In genomic region chr5:69213513-69214215, GRCh38 we compare ENCODE assay signal across 19 cellular contexts. TPM values are rescaled to one million over a fixed set of nuclear protein-coding genes. Genes with fewer than 3 reads are reported as not detected.
DNase-seq lines count a peak whose midpoint lies in the region; ATAC-seq, FAIRE-seq and TF ChIP-seq lines count a peak whose summit lies in the region.
"Had no signal": no experiment of that assay in that cellular context is flagged by ENCODE, and none has a peak within 500 bp of the region (broad histone marks: within the 10 kb centered on the region; RNA-seq: fewer than 3 reads in every experiment).

No MANE protein-coding gene starts in this region.

- no peak overlapping the region for H3K9ac ChIP-seq in HepG2 (ENCODE audit: insufficient read depth, low read depth, low read length)

- DNase-seq in EH (ENCODE audit: low read depth) (peak; percentile 70), M059J (ENCODE audit: low read depth) (peak; percentile 65), bronchial epithelial cell (ENCODE audit: low read depth) (peak; percentile 50), HepG2 (ENCODE audit: low spot score) (peak; percentile 81), inferior parietal cortex (ENCODE audit: extremely low spot score) (no peak), HuH-7 (ENCODE audit: low spot score) (no peak)
- no peak for DNase-seq in activated T-helper 1 cell treated with anti-CD3 and anti-CD28 coated beads, Interleukin-12 subunit alpha, Interleukin-12 subunit beta, Interleukin-2, Interleukin-4 antibody, amounts not matched to agents 30 ng/mL and 10 ng/mL and 1 ng/mL, durations not matched to agents 14 hours and 24 hours and 36 hours (ENCODE audit: low spot score)
- DNase-seq: activated CD4-positive, alpha-beta T cell treated with anti-CD3 and anti-CD28 coated beads for 1 hour; activated naive CD8-positive, alpha-beta T cell treated with anti-CD3 and anti-CD28 coated beads, Interleukin-2, amount 10 ng/mL, durations not matched to agents 7 days and 5 days; CD4-positive, CD25-positive, alpha-beta regulatory T cell; left ventricle myocardium superior; naive thymus-derived CD4-positive, alpha-beta T cell; NCI-H1048; NCI-H82; stimulated activated CD4-positive, alpha-beta T cell treated with anti-CD3 and anti-CD28 coated beads, Interleukin-12 subunit alpha, Interleukin-12 subunit beta, amount 100 ng/mL, for 4 hours; T-helper 2 cell had no signal

- H3K4me3 ChIP-seq in bronchial epithelial cell (ENCODE audit: low read depth, low read length) (no peak overlapping the region), HepG2 (replicated peaks in 1 of 3; ENCODE audit: insufficient read depth in 1 of 3, low read depth in 2 of 3, low read length in 3 of 3) (no peak overlapping the region)
- H3K4me3 ChIP-seq: prostate gland had no signal

- peak overlapping the region; percentile 16 for H3K4me2 ChIP-seq in HepG2 (ENCODE audit: low read depth, low read length)

- no peak overlapping the region for H3K27ac Mint-ChIP-seq in activated T-helper 1 cell treated with anti-CD3 and anti-CD28 coated beads, Interleukin-12 subunit alpha, Interleukin-12 subunit beta, Interleukin-2, Interleukin-4 antibody, amounts not matched to agents 30 ng/mL and 10 ng/mL and 1 ng/mL, durations not matched to agents 14 hours and 24 hours and 36 hours
- H3K27ac Mint-ChIP-seq: activated naive CD8-positive, alpha-beta T cell treated with anti-CD3 and anti-CD28 coated beads, Interleukin-2, amount 10 ng/mL, durations not matched to agents 7 days and 5 days; CD4-positive, CD25-positive, alpha-beta regulatory T cell; naive thymus-derived CD4-positive, alpha-beta T cell; stimulated activated naive CD8-positive, alpha-beta T cell treated with anti-CD3 and anti-CD28 coated beads, Interleukin-15, Interleukin-2, amounts not matched to agents 100 ng/mL and 50 ng/mL, for 24 hours had no signal

- no TSS peak for BruUV-seq in HepG2 (replicated peaks; lab: Mats Ljungman, UMichigan)

- intact Hi-C loops in HepG2 (cut with micrococcal nuclease; ENCODE audit: unreplicated experiment), result no loop called here
- intact Hi-C loops in activated T-helper 1 cell treated with anti-CD3 and anti-CD28 coated beads, Interleukin-12 subunit alpha, Interleukin-12 subunit beta, Interleukin-2, Interleukin-4 antibody, amounts not matched to agents 30 ng/mL and 10 ng/mL and 1 ng/mL, durations not matched to agents 14 hours and 24 hours and 36 hours (cut with micrococcal nuclease), result no loop called here

- TF ChIP-seq POLR2A in HepG2 (IDR thresholded peaks at IDR 0.05; ENCODE audit: insufficient read depth in 1 of 2, low read depth in 2 of 2, low read length in 2 of 2), result no peak

- TF ChIP-seq EP300 in HepG2 (IDR thresholded peaks at IDR 0.05; ENCODE audit: low read depth in 2 of 2, low read length in 2 of 2), result peak in 1 of 2 experiments; percentile 31; a peak in 1 of 4 replicates
- TF ChIP-seq EP300 in HepG2 (CRISPR knock-in tag; IDR thresholded peaks at IDR 0.05; ENCODE audit: borderline replicate concordance), result peak; percentile 22; the same call in 1 of the 2 replicates

- WGBS in HepG2 (ENCODE audit: low lambda C conversion rate), result 32% methylated on average over 4 of the region's 4 CpGs

- H3K4me3 Mint-ChIP-seq in activated T-helper 1 cell treated with anti-CD3 and anti-CD28 coated beads, Interleukin-12 subunit alpha, Interleukin-12 subunit beta, Interleukin-2, Interleukin-4 antibody, amounts not matched to agents 30 ng/mL and 10 ng/mL and 1 ng/mL, durations not matched to agents 14 hours and 24 hours and 36 hours, result no peak overlapping the region
- H3K4me3 Mint-ChIP-seq: activated naive CD8-positive, alpha-beta T cell treated with anti-CD3 and anti-CD28 coated beads, Interleukin-2, amount 10 ng/mL, durations not matched to agents 7 days and 5 days; naive thymus-derived CD4-positive, alpha-beta T cell; stimulated activated naive CD8-positive, alpha-beta T cell treated with anti-CD3 and anti-CD28 coated beads, Interleukin-15, Interleukin-2, amounts not matched to agents 100 ng/mL and 50 ng/mL, for 24 hours had no signal

- TF ChIP-seq RAD21 in HepG2 (CRISPR knock-in tag; IDR thresholded peaks at IDR 0.05), result no peak

- FAIRE-seq in bronchial epithelial cell (lab: Jason Lieb, UNC) (no peak), HepG2 (lab: Jason Lieb, UNC) (peak; percentile 90)
- FAIRE-seq: G401.6 had no signal

- H3K27me3 Mint-ChIP-seq in activated T-helper 1 cell treated with anti-CD3 and anti-CD28 coated beads, Interleukin-12 subunit alpha, Interleukin-12 subunit beta, Interleukin-2, Interleukin-4 antibody, amounts not matched to agents 30 ng/mL and 10 ng/mL and 1 ng/mL, durations not matched to agents 14 hours and 24 hours and 36 hours (ENCODE audit: insufficient read depth), result no peaks in the 10 kb centered on the region
- H3K27me3 Mint-ChIP-seq: activated naive CD8-positive, alpha-beta T cell treated with anti-CD3 and anti-CD28 coated beads, Interleukin-2, amount 10 ng/mL, durations not matched to agents 7 days and 5 days; CD4-positive, CD25-positive, alpha-beta regulatory T cell; naive thymus-derived CD4-positive, alpha-beta T cell; stimulated activated naive CD8-positive, alpha-beta T cell treated with anti-CD3 and anti-CD28 coated beads, Interleukin-15, Interleukin-2, amounts not matched to agents 100 ng/mL and 50 ng/mL, for 24 hours had no signal

- H3K4me1 ChIP-seq in HepG2 (ENCODE audit: insufficient read depth, low read length), result peaks cover 31% of the 10 kb centered on the region
- H3K4me1 ChIP-seq: prostate gland had no signal

- peaks cover 6% of the 10 kb centered on the region for H3K79me2 ChIP-seq in HepG2 (ENCODE audit: insufficient read depth, low read length)

- H3K9me3 ChIP-seq in HepG2 (ENCODE audit: low read length), result no peaks in the 10 kb centered on the region
- H3K9me3 ChIP-seq: prostate gland had no signal

- peaks cover 12% of the 10 kb centered on the region for H3K4me1 Mint-ChIP-seq in activated T-helper 1 cell treated with anti-CD3 and anti-CD28 coated beads, Interleukin-12 subunit alpha, Interleukin-12 subunit beta, Interleukin-2, Interleukin-4 antibody, amounts not matched to agents 30 ng/mL and 10 ng/mL and 1 ng/mL, durations not matched to agents 14 hours and 24 hours and 36 hours (ENCODE audit: low read depth)

- peaks cover 4% of the 10 kb centered on the region for H3K36me3 Mint-ChIP-seq in activated T-helper 1 cell treated with anti-CD3 and anti-CD28 coated beads, Interleukin-12 subunit alpha, Interleukin-12 subunit beta, Interleukin-2, Interleukin-4 antibody, amounts not matched to agents 30 ng/mL and 10 ng/mL and 1 ng/mL, durations not matched to agents 14 hours and 24 hours and 36 hours (ENCODE audit: low read depth)
- H3K36me3 Mint-ChIP-seq: CD4-positive, CD25-positive, alpha-beta regulatory T cell had no signal

- CTCF ChIA-PET in HepG2 (lab: Yijun Ruan, JAX; ENCODE audit: low intra/inter-chr PET ratio, low total read pairs), result no interaction called here

- in situ Hi-C loops in HepG2 (cut with HindIII; ENCODE audit: extremely low pct_ligation_motif_present, low pct_unique_long_range_greater_than_20kb), result no loop called here

- no peak for TF ChIP-seq CTCF in bronchial epithelial cell (IDR thresholded peaks at IDR 0.05; ENCODE audit: insufficient read depth, low read length, severe bottlenecking)
- no peak for TF ChIP-seq CTCF in HepG2 (CRISPR knock-in tag; IDR thresholded peaks at IDR 0.05)

- no peaks in the 10 kb centered on the region for H3K27me3 ChIP-seq in bronchial epithelial cell (ENCODE audit: control insufficient read depth, insufficient read depth, low read length)
- H3K27me3 ChIP-seq in HepG2 (ENCODE audit: control insufficient read depth in 1 of 2, insufficient read depth in 2 of 2, low read length in 2 of 2), result no peaks in the 10 kb centered on the region; a peak in 1 of 5 replicates

- peak overlapping the region; percentile 58 for H3K27ac ChIP-seq in HepG2 (ENCODE audit: extremely low read length, insufficient read depth, low read length)
- H3K27ac ChIP-seq: prostate gland had no signal

- no peaks in the 10 kb centered on the region for H3K9me3 Mint-ChIP-seq in activated T-helper 1 cell treated with anti-CD3 and anti-CD28 coated beads, Interleukin-12 subunit alpha, Interleukin-12 subunit beta, Interleukin-2, Interleukin-4 antibody, amounts not matched to agents 30 ng/mL and 10 ng/mL and 1 ng/mL, durations not matched to agents 14 hours and 24 hours and 36 hours
- H3K9me3 Mint-ChIP-seq: activated naive CD8-positive, alpha-beta T cell treated with anti-CD3 and anti-CD28 coated beads, Interleukin-2, amount 10 ng/mL, durations not matched to agents 7 days and 5 days; CD4-positive, CD25-positive, alpha-beta regulatory T cell; stimulated activated naive CD8-positive, alpha-beta T cell treated with anti-CD3 and anti-CD28 coated beads, Interleukin-15, Interleukin-2, amounts not matched to agents 100 ng/mL and 50 ng/mL, for 24 hours had no signal

- peak; percentile 25 for ATAC-seq in HepG2
- ATAC-seq: left ventricle myocardium superior; naive thymus-derived CD4-positive, alpha-beta T cell had no signal

- POLR2A ChIA-PET in HepG2 (lab: Yijun Ruan, JAX), result interaction anchor here (0.9 to 1.9 kb wide), 4 partner anchors 12 to 32 kb away, joined by 3 to 5 read pairs (median 4); partner anchors contain the start of genes CDK7 and CENPH

- no peak overlapping the region for H2AFZ ChIP-seq in HepG2 (ENCODE audit: low read length)

- H4K20me1 ChIP-seq in HepG2 (ENCODE audit: insufficient read depth, low read length), result no peaks in the 10 kb centered on the region

- H3K36me3 ChIP-seq in bronchial epithelial cell (ENCODE audit: control insufficient read depth, insufficient read depth, low read length) (no peaks in the 10 kb centered on the region), HepG2 (replicated peaks in 1 of 2; ENCODE audit: control insufficient read depth in 1 of 2, insufficient read depth in 2 of 2, low read length in 2 of 2) (no peaks in the 10 kb centered on the region; a peak in 1 of 5 replicates)
- H3K36me3 ChIP-seq: prostate gland had no signal

RNA-seq across cellular contexts. Expression of gene CDK7, which starts 21.0 kb away (rescaled TPM):
- 37.3 and 50.9 TPM in 2 replicates for total RNA-seq in M059J (2014; rRNA removed; shearing (Covaris generic))
- total RNA-seq in bronchial epithelial cell (51.5 and 60.8 TPM in 2 replicates), HepG2 (2016; rRNA removed; fragmentation: Illumina TruSeq; extraction: Trizol) (54.9 and 78.8 TPM in 2 replicates)
- total RNA-seq in HepG2 (2016; cell fraction: cytosol; rRNA removed; fragmentation: Illumina TruSeq; extraction: Trizol; ENCODE audit: low read depth), result 32.2 and 37.7 TPM in 2 replicates
- 53.0 and 81.8 TPM in 2 replicates for total RNA-seq in HepG2 (2016; cell fraction: insoluble cytoplasmic fraction; rRNA removed; fragmentation: Illumina TruSeq; extraction: Trizol)
- 48.1 and 56.0 TPM in 2 replicates for total RNA-seq in HepG2 (2016; cell fraction: membrane; rRNA removed; fragmentation: Illumina TruSeq; extraction: Trizol)
- total RNA-seq in HepG2 (2016; cell fraction: nucleus; rRNA removed; fragmentation: Illumina TruSeq; extraction: Trizol), result 30.4 and 37.6 TPM in 2 replicates
- polyA plus RNA-seq in HepG2 (2011; rRNA removed), result 30.4 and 41.2 TPM in 2 replicates
- polyA plus RNA-seq in HepG2 (2011; cell fraction: cytosol; rRNA removed), result 20.7 and 26.4 TPM in 2 replicates
- 9.9 TPM in 2 replicates for polyA plus RNA-seq in HepG2 (2011; cell fraction: nucleus; rRNA removed)
- polyA plus RNA-seq in HepG2 (2012), result 29.6 and 42.5 TPM in 2 replicates
- 21.6 and 21.8 TPM in 2 replicates for polyA plus RNA-seq in HepG2 (2016; cell fraction: cytosol; fragmentation: Illumina TruSeq; extraction: Trizol; ENCODE audit: low read depth)
- polyA plus RNA-seq in HepG2 (2016; cell fraction: insoluble cytoplasmic fraction; fragmentation: Illumina TruSeq; extraction: Trizol; ENCODE audit: low read depth), result 72.3 and 79.1 TPM in 2 replicates
- polyA plus RNA-seq in HepG2 (2016; cell fraction: membrane; fragmentation: Illumina TruSeq; extraction: Trizol; ENCODE audit: low read depth), result 39.9 and 41.7 TPM in 2 replicates
- polyA plus RNA-seq in HepG2 (2016; cell fraction: nucleus; fragmentation: Illumina TruSeq; extraction: Trizol; ENCODE audit: insufficient read depth, low read depth), result 35.7 and 38.8 TPM in 2 replicates
- polyA minus RNA-seq in HepG2 (2011; rRNA and poly(A)+ RNA removed; ENCODE audit: low replicate concordance), result 34.1 and 42.0 TPM in 2 replicates
- polyA minus RNA-seq in HepG2 (2011; cell fraction: cytosol; rRNA and poly(A)+ RNA removed), result 42.0 and 44.9 TPM in 2 replicates
- polyA minus RNA-seq in HepG2 (2011; cell fraction: nucleus; rRNA and poly(A)+ RNA removed), result 73.0 and 139 TPM in 2 replicates
- total RNA-seq in activated T-helper 1 cell treated with anti-CD3 and anti-CD28 coated beads, Interleukin-12 subunit alpha, Interleukin-12 subunit beta, Interleukin-2, Interleukin-4 antibody, amounts not matched to agents 30 ng/mL and 10 ng/mL and 1 ng/mL, durations not matched to agents 14 hours and 24 hours and 36 hours, result 42.4 and 49.2 TPM in 2 replicates

RNA-seq across cellular contexts. Expression of gene CENPH, which starts 24.3 kb away (rescaled TPM):
- 36.2 and 46.0 TPM in 2 replicates for total RNA-seq in M059J (2014; rRNA removed; shearing (Covaris generic))
- total RNA-seq in bronchial epithelial cell (3.3 and 5.0 TPM in 2 replicates), HepG2 (2016; rRNA removed; fragmentation: Illumina TruSeq; extraction: Trizol) (28.8 and 36.2 TPM in 2 replicates)
- total RNA-seq in HepG2 (2016; cell fraction: cytosol; rRNA removed; fragmentation: Illumina TruSeq; extraction: Trizol; ENCODE audit: low read depth), result 7.6 and 8.2 TPM in 2 replicates
- 29.6 and 43.8 TPM in 2 replicates for total RNA-seq in HepG2 (2016; cell fraction: insoluble cytoplasmic fraction; rRNA removed; fragmentation: Illumina TruSeq; extraction: Trizol)
- 18.3 and 23.9 TPM in 2 replicates for total RNA-seq in HepG2 (2016; cell fraction: membrane; rRNA removed; fragmentation: Illumina TruSeq; extraction: Trizol)
- 12.7 and 14.4 TPM in 2 replicates for total RNA-seq in HepG2 (2016; cell fraction: nucleus; rRNA removed; fragmentation: Illumina TruSeq; extraction: Trizol)
- polyA plus RNA-seq in HepG2 (2011; rRNA removed), result 7.3 and 11.2 TPM in 2 replicates
- 7.0 and 7.1 TPM in 2 replicates for polyA plus RNA-seq in HepG2 (2011; cell fraction: cytosol; rRNA removed)
- 1.8 TPM in 2 replicates for polyA plus RNA-seq in HepG2 (2011; cell fraction: nucleus; rRNA removed)
- 7.0 and 16.8 TPM in 2 replicates for polyA plus RNA-seq in HepG2 (2012)
- 8.8 and 9.8 TPM in 2 replicates for polyA plus RNA-seq in HepG2 (2016; cell fraction: cytosol; fragmentation: Illumina TruSeq; extraction: Trizol; ENCODE audit: low read depth)
- polyA plus RNA-seq in HepG2 (2016; cell fraction: insoluble cytoplasmic fraction; fragmentation: Illumina TruSeq; extraction: Trizol; ENCODE audit: low read depth), result 34.9 and 35.8 TPM in 2 replicates
- polyA plus RNA-seq in HepG2 (2016; cell fraction: membrane; fragmentation: Illumina TruSeq; extraction: Trizol; ENCODE audit: low read depth), result 20.4 and 21.2 TPM in 2 replicates
- 16.7 and 21.1 TPM in 2 replicates for polyA plus RNA-seq in HepG2 (2016; cell fraction: nucleus; fragmentation: Illumina TruSeq; extraction: Trizol; ENCODE audit: insufficient read depth, low read depth)
- polyA minus RNA-seq in HepG2 (2011; rRNA and poly(A)+ RNA removed; ENCODE audit: low replicate concordance), result 4.7 and 5.8 TPM in 2 replicates
- 6.0 TPM in 2 replicates for polyA minus RNA-seq in HepG2 (2011; cell fraction: cytosol; rRNA and poly(A)+ RNA removed)
- 4.1 TPM in 2 replicates for polyA minus RNA-seq in HepG2 (2011; cell fraction: nucleus; rRNA and poly(A)+ RNA removed)
- total RNA-seq in activated T-helper 1 cell treated with anti-CD3 and anti-CD28 coated beads, Interleukin-12 subunit alpha, Interleukin-12 subunit beta, Interleukin-2, Interleukin-4 antibody, amounts not matched to agents 30 ng/mL and 10 ng/mL and 1 ng/mL, durations not matched to agents 14 hours and 24 hours and 36 hours, result 32.3 and 35.5 TPM in 2 replicates

RNA-seq across cellular contexts. Expression of gene CCNB1, which starts 46.7 kb away (rescaled TPM):
- 320 and 352 TPM in 2 replicates for total RNA-seq in M059J (2014; rRNA removed; shearing (Covaris generic))
- total RNA-seq in bronchial epithelial cell (6.3 and 7.9 TPM in 2 replicates), HepG2 (2016; rRNA removed; fragmentation: Illumina TruSeq; extraction: Trizol) (316 and 431 TPM in 2 replicates)
- 111 and 125 TPM in 2 replicates for total RNA-seq in HepG2 (2016; cell fraction: cytosol; rRNA removed; fragmentation: Illumina TruSeq; extraction: Trizol; ENCODE audit: low read depth)
- total RNA-seq in HepG2 (2016; cell fraction: insoluble cytoplasmic fraction; rRNA removed; fragmentation: Illumina TruSeq; extraction: Trizol), result 314 and 447 TPM in 2 replicates
- total RNA-seq in HepG2 (2016; cell fraction: membrane; rRNA removed; fragmentation: Illumina TruSeq; extraction: Trizol), result 71.3 and 78.4 TPM in 2 replicates
- 134 and 154 TPM in 2 replicates for total RNA-seq in HepG2 (2016; cell fraction: nucleus; rRNA removed; fragmentation: Illumina TruSeq; extraction: Trizol)
- 49.6 and 82.3 TPM in 2 replicates for polyA plus RNA-seq in HepG2 (2011; rRNA removed)
- polyA plus RNA-seq in HepG2 (2011; cell fraction: cytosol; rRNA removed), result 44.1 and 47.1 TPM in 2 replicates
- 22.6 and 25.0 TPM in 2 replicates for polyA plus RNA-seq in HepG2 (2011; cell fraction: nucleus; rRNA removed)
- polyA plus RNA-seq in HepG2 (2012), result 34.4 and 107 TPM in 2 replicates
- 21.5 and 26.2 TPM in 2 replicates for polyA plus RNA-seq in HepG2 (2016; cell fraction: cytosol; fragmentation: Illumina TruSeq; extraction: Trizol; ENCODE audit: low read depth)
- polyA plus RNA-seq in HepG2 (2016; cell fraction: insoluble cytoplasmic fraction; fragmentation: Illumina TruSeq; extraction: Trizol; ENCODE audit: low read depth), result 336 and 356 TPM in 2 replicates
- polyA plus RNA-seq in HepG2 (2016; cell fraction: membrane; fragmentation: Illumina TruSeq; extraction: Trizol; ENCODE audit: low read depth), result 23.1 and 31.9 TPM in 2 replicates
- 188 TPM in 2 replicates for polyA plus RNA-seq in HepG2 (2016; cell fraction: nucleus; fragmentation: Illumina TruSeq; extraction: Trizol; ENCODE audit: insufficient read depth, low read depth)
- polyA minus RNA-seq in HepG2 (2011; rRNA and poly(A)+ RNA removed; ENCODE audit: low replicate concordance), result 26.9 and 102 TPM in 2 replicates
- 31.3 and 37.6 TPM in 2 replicates for polyA minus RNA-seq in HepG2 (2011; cell fraction: cytosol; rRNA and poly(A)+ RNA removed)
- 24.5 and 29.0 TPM in 2 replicates for polyA minus RNA-seq in HepG2 (2011; cell fraction: nucleus; rRNA and poly(A)+ RNA removed)
- total RNA-seq in activated T-helper 1 cell treated with anti-CD3 and anti-CD28 coated beads, Interleukin-12 subunit alpha, Interleukin-12 subunit beta, Interleukin-2, Interleukin-4 antibody, amounts not matched to agents 30 ng/mL and 10 ng/mL and 1 ng/mL, durations not matched to agents 14 hours and 24 hours and 36 hours, result 106 and 115 TPM in 2 replicates

Comparison
In these comparisons a context has a peak if more than half of its experiments do, and no peak if none do; other contexts are left out.
1. DNase-seq: peak in EH (single experiment), M059J (single experiment), bronchial epithelial cell (single experiment) and HepG2 (single experiment); none in activated T-helper 1 cell treated with anti-CD3 and anti-CD28 coated beads, Interleukin-12 subunit alpha, Interleukin-12 subunit beta, Interleukin-2, Interleukin-4 antibody, amounts not matched to agents 30 ng/mL and 10 ng/mL and 1 ng/mL, durations not matched to agents 14 hours and 24 hours and 36 hours (single experiment), inferior parietal cortex (single experiment) and HuH-7 (single experiment).